Comparison of ENCODE assay signal across 17 cellular contexts in genomic region chr6:49629485-49630088, GRCh38. TPM values are rescaled to one million over a fixed set of nuclear protein-coding genes. Genes with fewer than 3 reads are reported as not detected.
"Had no signal": no experiment of that assay in that cellular context is flagged by ENCODE, and none has a peak within 500 bp of the region (broad histone marks: within the 10 kb centered on the region; RNA-seq: fewer than 3 reads in every experiment).

No MANE protein-coding gene starts in this region.

RNA-seq across cellular contexts. Expression of gene RHAG, which starts 7.1 kb away (rescaled TPM):
- total RNA-seq: activated naive CD4-positive, alpha-beta T cell treated with anti-CD3 and anti-CD28 coated beads for 36 hours; activated naive CD4-positive, alpha-beta T cell treated with anti-CD3 and anti-CD28 coated beads, Interleukin-2, amount 50 U/mL, for 72 hours; activated naive CD8-positive, alpha-beta T cell treated with anti-CD3 and anti-CD28 coated beads for 36 hours; activated naive CD8-positive, alpha-beta T cell treated with anti-CD3 and anti-CD28 coated beads, Interleukin-2, amount 10 ng/mL, durations not matched to agents 7 days and 5 days; activated T-cell treated with anti-CD3 and anti-CD28 coated beads, Interleukin-2, amount 50 U/mL, for 72 hours; activated T-helper 1 cell treated with anti-CD3 and anti-CD28 coated beads, Interleukin-12 subunit alpha, Interleukin-12 subunit beta, Interleukin-2, Interleukin-4 antibody, amounts not matched to agents 30 ng/mL and 10 ng/mL and 1 ng/mL, durations not matched to agents 14 hours and 24 hours and 36 hours; activated T-helper 17 cell treated with anti-CD3 and anti-CD28 coated beads, Interleukin-2, amount 50 U/mL, for 72 hours; activated T-helper 2 cell treated with anti-CD3 and anti-CD28 coated beads, Interferon-gamma antibody, Interleukin-2, Interleukin-4, amounts not matched to agents 10 μg/mL and 5 μg/mL and 100 μg/mL, durations not matched to agents 14 hours and 24 hours and 36 hours; aorta; ascending aorta; astrocyte; body of pancreas; breast epithelium; bronchial epithelial cell; cardiac muscle cell; cardiac septum; chondrocyte had no signal
- polyA plus RNA-seq: aorta, cardiac muscle cell had no signal
